ENCODE assay signal across 22 cellular contexts in genomic region chr17:81279278-81280073, GRCh38.
"Had no signal": no experiment of that assay in that cellular context is flagged by ENCODE, and none has a peak within 500 bp of the region (broad histone marks: within the 10 kb centered on the region; RNA-seq: fewer than 3 reads in every experiment).

No MANE protein-coding gene starts in this region.

- H3K27ac ChIP-seq: body of pancreas, pancreas, suprapubic skin had no signal

- H3K4me3 ChIP-seq: body of pancreas, pancreas, suprapubic skin, tibial nerve had no signal

- H3K27ac Mint-ChIP-seq: activated CD4-positive, alpha-beta T cell treated with anti-CD3 and anti-CD28 coated beads, Interleukin-2, amount 10 ng/mL, durations not matched to agents 7 days and 5 days; activated CD8-positive, alpha-beta T cell treated with anti-CD3 and anti-CD28 coated beads, Interleukin-2, amount 10 ng/mL, durations not matched to agents 7 days and 5 days; activated naive CD4-positive, alpha-beta T cell treated with anti-CD3 and anti-CD28 coated beads, Interleukin-2, amount 50 U/mL, for 24 hours; dendritic cell treated with granulocyte-macrophage colony-stimulating factor and Interleukin-4, amounts not matched to agents 40 ng/mL and 50 ng/mL, for 4 days; memory B cell; nephron; stimulated activated effector memory CD8-positive, alpha-beta T cell treated with anti-CD3 and anti-CD28 coated beads, Interleukin-12 subunit alpha, Interleukin-12 subunit beta, amount 100 ng/mL, for 72 hours; stimulated activated naive CD8-positive, alpha-beta T cell treated with anti-CD3 and anti-CD28 coated beads, Interleukin-15, amount 100 ng/mL, for 72 hours had no signal

- H3K27me3 Mint-ChIP-seq: activated CD4-positive, alpha-beta T cell treated with anti-CD3 and anti-CD28 coated beads, Interleukin-2, amount 10 ng/mL, durations not matched to agents 7 days and 5 days; activated naive CD4-positive, alpha-beta T cell treated with anti-CD3 and anti-CD28 coated beads, Interleukin-2, amount 50 U/mL, for 24 hours; dendritic cell treated with granulocyte-macrophage colony-stimulating factor and Interleukin-4, amounts not matched to agents 40 ng/mL and 50 ng/mL, for 4 days; memory B cell; stimulated activated naive CD8-positive, alpha-beta T cell treated with anti-CD3 and anti-CD28 coated beads, Interleukin-15, amount 100 ng/mL, for 72 hours had no signal

- H3K9me3 ChIP-seq: body of pancreas, pancreas, suprapubic skin, tibial nerve had no signal

- ATAC-seq: activated CD8-positive, alpha-beta T cell treated with anti-CD3 and anti-CD28 coated beads, Interleukin-2, amount 10 ng/mL, durations not matched to agents 7 days and 5 days; body of pancreas; esophagus mucosa; left ventricle myocardium superior; pancreas; sciatic nerve; stimulated activated effector memory CD8-positive, alpha-beta T cell treated with anti-CD3 and anti-CD28 coated beads, Interleukin-12 subunit alpha, Interleukin-12 subunit beta, amount 100 ng/mL, for 72 hours; stimulated activated naive CD8-positive, alpha-beta T cell treated with anti-CD3 and anti-CD28 coated beads, Interleukin-15, amount 100 ng/mL, for 72 hours had no signal

- H3K9me3 Mint-ChIP-seq: activated CD4-positive, alpha-beta T cell treated with anti-CD3 and anti-CD28 coated beads, Interleukin-2, amount 10 ng/mL, durations not matched to agents 7 days and 5 days; activated naive CD4-positive, alpha-beta T cell treated with anti-CD3 and anti-CD28 coated beads, Interleukin-2, amount 50 U/mL, for 24 hours; dendritic cell treated with granulocyte-macrophage colony-stimulating factor and Interleukin-4, amounts not matched to agents 40 ng/mL and 50 ng/mL, for 4 days; memory B cell; nephron; stimulated activated effector memory CD8-positive, alpha-beta T cell treated with anti-CD3 and anti-CD28 coated beads, Interleukin-12 subunit alpha, Interleukin-12 subunit beta, amount 100 ng/mL, for 72 hours; stimulated activated naive CD8-positive, alpha-beta T cell treated with anti-CD3 and anti-CD28 coated beads, Interleukin-15, amount 100 ng/mL, for 72 hours had no signal

- DNase-seq: activated CD4-positive, alpha-beta T cell treated with anti-CD3 and anti-CD28 coated beads, Interleukin-2, amount 10 ng/mL, durations not matched to agents 7 days and 5 days; activated CD4-positive, CD25-positive, alpha-beta regulatory T cell treated with anti-CD3 and anti-CD28 coated beads, Interleukin-2, amount 50 U/mL, for 72 hours; activated CD8-positive, alpha-beta T cell treated with anti-CD3 and anti-CD28 coated beads, Interleukin-2, amount 10 ng/mL, durations not matched to agents 7 days and 5 days; activated gamma-delta T cell treated with Interleukin-2 at 50 U/mL for 16 hours; body of pancreas; caudate nucleus; effector CD4-positive, alpha-beta T cell; head of caudate nucleus; left ventricle myocardium superior; small intestine; stimulated activated CD4-positive, alpha-beta T cell treated with anti-CD3 and anti-CD28 coated beads, Interleukin-2, amount 100 ng/mL, for 24 hours; stimulated activated naive CD8-positive, alpha-beta T cell treated with anti-CD3 and anti-CD28 coated beads, Interleukin-15, amount 100 ng/mL, for 72 hours had no signal

- H3K4me1 ChIP-seq: body of pancreas, pancreas had no signal

- H3K27me3 ChIP-seq: body of pancreas, pancreas, suprapubic skin, tibial nerve had no signal

- H3K4me3 Mint-ChIP-seq: activated CD4-positive, alpha-beta T cell treated with anti-CD3 and anti-CD28 coated beads, Interleukin-2, amount 10 ng/mL, durations not matched to agents 7 days and 5 days; activated CD8-positive, alpha-beta T cell treated with anti-CD3 and anti-CD28 coated beads, Interleukin-2, amount 10 ng/mL, durations not matched to agents 7 days and 5 days; activated naive CD4-positive, alpha-beta T cell treated with anti-CD3 and anti-CD28 coated beads, Interleukin-2, amount 50 U/mL, for 24 hours; dendritic cell treated with granulocyte-macrophage colony-stimulating factor and Interleukin-4, amounts not matched to agents 40 ng/mL and 50 ng/mL, for 4 days; memory B cell; nephron; stimulated activated effector memory CD8-positive, alpha-beta T cell treated with anti-CD3 and anti-CD28 coated beads, Interleukin-12 subunit alpha, Interleukin-12 subunit beta, amount 100 ng/mL, for 72 hours; stimulated activated naive CD8-positive, alpha-beta T cell treated with anti-CD3 and anti-CD28 coated beads, Interleukin-15, amount 100 ng/mL, for 72 hours had no signal
